In genomic region chr1:77218477-77219165, GRCh38 we compare ENCODE assay signal across 1 cellular context.
TF ChIP-seq lines count a peak whose summit lies in the region.

No MANE protein-coding gene starts in this region.

TF ChIP-seq in K562, 482 proteins besides CTCF, POLR2A, EP300 and RAD21 (continued from another document):
- no peak for TF ChIP-seq ZNF280A (IDR thresholded peaks at IDR 0.05; ENCODE audit: low read depth, partially characterized antibody)
